16 cellular contexts compared by ENCODE assay signal in genomic region chr20:8874437-8874836, GRCh38.
DNase-seq lines count a peak whose midpoint lies in the region; ATAC-seq, FAIRE-seq and TF ChIP-seq lines count a peak whose summit lies in the region.
"Had no signal": no experiment of that assay in that cellular context is flagged by ENCODE, and none has a peak within 500 bp of the region (broad histone marks: within the 10 kb centered on the region; RNA-seq: fewer than 3 reads in every experiment).

No MANE protein-coding gene starts in this region.

- no peaks in the 10 kb centered on the region for H3K36me3 Mint-ChIP-seq in astrocyte (ENCODE audit: low read depth, unreplicated experiment)

- H3K27me3 Mint-ChIP-seq in astrocyte (ENCODE audit: low read depth, unreplicated experiment): peaks cover 5% of the 10 kb centered on the region
- H3K27me3 Mint-ChIP-seq: CD8-positive, alpha-beta memory T cell had no signal

- no peak overlapping the region for H2BK20ac ChIP-seq in IMR-90 (ENCODE audit: low read depth, low read length)

- no peaks in the 10 kb centered on the region for H3K27me3 ChIP-seq in IMR-90 (ENCODE audit: control insufficient read depth, insufficient read depth, low read length)
- H3K27me3 ChIP-seq in astrocyte (ENCODE audit: insufficient read depth, low read length): no peaks in the 10 kb centered on the region
- H3K27me3 ChIP-seq: BLaER1 had no signal

- H3K27ac ChIP-seq in A549: peak overlapping the region; percentile 11 to 24; a peak in 1 of 6 replicates
- no peak overlapping the region for H3K27ac ChIP-seq in IMR-90 (ENCODE audit: insufficient read depth, low read length)
- no peak overlapping the region for H3K27ac ChIP-seq in astrocyte (ENCODE audit: low read depth, low read length)
- H3K27ac ChIP-seq: BLaER1 had no signal

- H3K27ac Mint-ChIP-seq in astrocyte (ENCODE audit: unreplicated experiment): no peak overlapping the region
- H3K27ac Mint-ChIP-seq: CD8-positive, alpha-beta memory T cell; HFFc6 had no signal

- H3K18ac ChIP-seq in IMR-90 (ENCODE audit: low read depth, low read length): no peak overlapping the region

- H3K36me3 ChIP-seq in IMR-90 (ENCODE audit: control insufficient read depth, insufficient read depth, low read length): no peaks in the 10 kb centered on the region
- no peaks in the 10 kb centered on the region for H3K36me3 ChIP-seq in astrocyte (ENCODE audit: insufficient read depth, low read length)
- H3K36me3 ChIP-seq: BLaER1 had no signal

- TF ChIP-seq RAD21 in A549 (conservative IDR thresholded peaks at IDR 0.05 in 1 of 2, IDR thresholded peaks at IDR 0.05 in 1 of 2) (no peak), IMR-90 (IDR thresholded peaks at IDR 0.05; ENCODE audit: low read length) (no peak)

- no peak overlapping the region for H3K23ac ChIP-seq in IMR-90 (ENCODE audit: low read depth, low read length)

- H3K4me1 Mint-ChIP-seq in astrocyte (ENCODE audit: low read depth, unreplicated experiment): no peaks in the 10 kb centered on the region
- H3K4me1 Mint-ChIP-seq: CD8-positive, alpha-beta memory T cell had no signal

- no peak overlapping the region for H3K4me2 ChIP-seq in A549
- no peak overlapping the region for H3K4me2 ChIP-seq in IMR-90 (ENCODE audit: low read depth, low read length)
- no peak overlapping the region for H3K4me2 ChIP-seq in astrocyte (ENCODE audit: low read length)
- H3K4me2 ChIP-seq: BLaER1 had no signal

- H3K4ac ChIP-seq in IMR-90 (ENCODE audit: low read depth, low read length): no peak overlapping the region

- no peak for TF ChIP-seq EP300 in A549 (IDR thresholded peaks at IDR 0.05)

- H3K9me3 Mint-ChIP-seq in astrocyte (ENCODE audit: unreplicated experiment): no peaks in the 10 kb centered on the region
- H3K9me3 Mint-ChIP-seq: CD8-positive, alpha-beta memory T cell; HFFc6 had no signal

- H3K4me1 ChIP-seq in A549: peaks cover 19% of the 10 kb centered on the region
- H3K4me1 ChIP-seq in IMR-90 (ENCODE audit: control insufficient read depth, insufficient read depth, low read length): no peaks in the 10 kb centered on the region
- no peaks in the 10 kb centered on the region for H3K4me1 ChIP-seq in astrocyte (ENCODE audit: insufficient read depth, low read length)
- H3K4me1 ChIP-seq: BLaER1 had no signal

- no peak overlapping the region for H4K5ac ChIP-seq in IMR-90 (ENCODE audit: low read depth, low read length)

- no peak overlapping the region for H2AK5ac ChIP-seq in IMR-90 (ENCODE audit: low read depth, low read length)

- intact Hi-C loops in IMR-90 (cut with micrococcal nuclease): no loop called here

- ATAC-seq in A549 (no peak), IMR-90 (ENCODE audit: low read depth) (no peak)

- H3K14ac ChIP-seq in IMR-90 (replicated peaks; ENCODE audit: low read depth, low read length): no peak overlapping the region

- H3K4me3 ChIP-seq in A549: no peak overlapping the region
- no peak overlapping the region for H3K4me3 ChIP-seq in IMR-90 (ENCODE audit: insufficient read depth, low read depth, low read length)
- H3K4me3 ChIP-seq in astrocyte (ENCODE audit: insufficient read depth, low read depth, low read length): no peak overlapping the region
- H3K4me3 ChIP-seq: BLaER1 had no signal

- no TSS peak for BruUV-seq in IMR-90 (replicated peaks; lab: Mats Ljungman, UMichigan)

- in situ Hi-C loops in IMR-90 (cut with MboI; ENCODE audit: low sequenced_read_pairs): no loop called here

- H3K56ac ChIP-seq in IMR-90 (ENCODE audit: extremely low read depth, insufficient read depth, low read length): no peak overlapping the region

- peak; percentile 72 for FAIRE-seq in A549 (lab: Jason Lieb, UNC)
- FAIRE-seq in astrocyte (lab: Jason Lieb, UNC): peak; percentile 47
- peak; percentile 81 for FAIRE-seq in islet of Langerhans (lab: Jason Lieb, UNC)
- FAIRE-seq: HTR-8/SVneo had no signal

- H2AK9ac ChIP-seq in IMR-90 (replicated peaks; ENCODE audit: low read depth, low read length, poor library complexity): no peak overlapping the region

- WGBS in A549 (ENCODE audit: missing lambda C conversion rate): 40% methylated on average over 1 of the region's 1 CpG
- WGBS in IMR-90 (ENCODE audit: extremely low coverage in 2 of 2, insufficient read length in 1 of 2), 2 experiments: no CpG with 5 or more reads among the region's 1 CpG

- H2AFZ ChIP-seq in IMR-90 (replicated peaks; ENCODE audit: low read length, poor library complexity): no peak overlapping the region
- H2AFZ ChIP-seq in astrocyte (ENCODE audit: low read depth, low read length): no peak overlapping the region

- no peak overlapping the region for H4K91ac ChIP-seq in IMR-90 (ENCODE audit: insufficient read depth, low read depth, low read length)

- no peak overlapping the region for H3K4me3 Mint-ChIP-seq in astrocyte (ENCODE audit: unreplicated experiment)
- H3K4me3 Mint-ChIP-seq: CD8-positive, alpha-beta memory T cell; HFFc6 had no signal

- TF ChIP-seq CTCF in A549 (IDR thresholded peaks at IDR 0.05): no peak
- no peak for TF ChIP-seq CTCF in IMR-90 (conservative IDR thresholded peaks at IDR 0.05; ENCODE audit: low read depth, low read length)
- no peak for TF ChIP-seq CTCF in astrocyte (IDR thresholded peaks at IDR 0.05; ENCODE audit: insufficient read depth, low read depth, low read length)
- TF ChIP-seq CTCF in GM10266 (IDR thresholded peaks at IDR 0.05; ENCODE audit: control insufficient read depth, insufficient read depth, low read depth, missing control alignments): no peak

- CTCF ChIA-PET in A549 (lab: Yijun Ruan, JAX) (interaction anchor here (0.9 kb wide), 1 partner anchor 21 kb away, joined by 3 read pairs; no protein-coding TSS in a partner anchor), IMR-90 (lab: Yijun Ruan, JAX) (no interaction called here)

- H4K8ac ChIP-seq in IMR-90 (ENCODE audit: low read depth in 2 of 2, low read length in 2 of 2): no peak overlapping the region

- no peaks in the 10 kb centered on the region; the same call in 1 of the 2 replicates for H3K9me1 ChIP-seq in IMR-90 (ENCODE audit: insufficient read depth, low read length)

- H2BK120ac ChIP-seq in IMR-90 (ENCODE audit: low read depth, low read length): no peak overlapping the region

- no peaks in the 10 kb centered on the region for H3K79me2 ChIP-seq in astrocyte (ENCODE audit: insufficient read depth, low read length)

- POLR2A ChIA-PET in A549 (lab: Yijun Ruan, JAX) (no interaction called here), IMR-90 (lab: Charles Lee; ENCODE audit: unreplicated experiment) (no interaction called here)

- H3K9me3 ChIP-seq in A549 (no peaks in the 10 kb centered on the region), IMR-90 (ENCODE audit: control insufficient read depth, insufficient read depth, low read length) (no peaks in the 10 kb centered on the region), astrocyte (ENCODE audit: insufficient read depth, low read depth, low read length) (no peaks in the 10 kb centered on the region)
- H3K9me3 ChIP-seq: BLaER1, Caco-2 had no signal

- no peak overlapping the region for H2BK5ac ChIP-seq in IMR-90 (ENCODE audit: low read depth, low read length, poor library complexity, severe bottlenecking)

- TF ChIP-seq POLR2A in A549 (IDR thresholded peaks at IDR 0.05; ENCODE audit: low read length) (no peak), IMR-90 (IDR thresholded peaks at IDR 0.05; ENCODE audit: low read depth, low read length) (no peak)

- H3K9ac ChIP-seq in IMR-90 (ENCODE audit: low read depth, low read length) (no peak overlapping the region), astrocyte (ENCODE audit: low read length) (no peak overlapping the region)
- H3K9ac ChIP-seq: BLaER1 had no signal

- H2BK15ac ChIP-seq in IMR-90 (ENCODE audit: low read depth, low read length): no peak overlapping the region

- dilution Hi-C loops in IMR-90 (cut with HindIII; ENCODE audit: low sequenced_read_pairs, unreplicated experiment): no loop called here

- no peaks in the 10 kb centered on the region for H3K79me1 ChIP-seq in IMR-90 (ENCODE audit: low read depth in 1 of 2, low read length in 2 of 2)

- DNase-seq in A549 (ENCODE audit: low read depth in 1 of 2, low spot score in 1 of 2) (no peak), IMR-90 (no peak), astrocyte (ENCODE audit: low read depth) (no peak), A172 (ENCODE audit: low spot score) (no peak), NCI-H2171 treated with DMSO at 0.1 percent for 48 hours (lab: John Stamatoyannopoulos, UW) (no peak), GM10266 (ENCODE audit: extremely low spot score) (no peak)
- DNase-seq: AML-193; Caco-2; CD8-positive, alpha-beta memory T cell; DMS53; GF-D8; HCEC 1CT; HFFc6 had no signal

- no peaks in the 10 kb centered on the region for H4K20me1 ChIP-seq in IMR-90 (ENCODE audit: insufficient read depth, low read length)
- no peaks in the 10 kb centered on the region for H4K20me1 ChIP-seq in astrocyte (ENCODE audit: insufficient read depth, low read length)
- H4K20me1 ChIP-seq: BLaER1 had no signal

TF ChIP-seq in A549, 52 proteins besides CTCF, POLR2A, EP300 and RAD21:
- TF ChIP-seq CHD4 (IDR thresholded peaks at IDR 0.05; ENCODE audit: borderline replicate concordance) (no peak), E2F6 (IDR thresholded peaks at IDR 0.05; ENCODE audit: borderline replicate concordance, low read depth) (no peak), MAFK (IDR thresholded peaks at IDR 0.05; ENCODE audit: partially characterized antibody) (peak; percentile 99), TFCP2L1 (CRISPR knock-in tag; IDR thresholded peaks at IDR 0.05) (no peak), NFE2L2 (conservative IDR thresholded peaks at IDR 0.05; ENCODE audit: low read length) (peak; percentile 98), HOXB13 (CRISPR knock-in tag; IDR thresholded peaks at IDR 0.05; ENCODE audit: low read depth) (no peak)

TF ChIP-seq in IMR-90, 13 proteins besides CTCF, POLR2A, EP300 and RAD21:
- TF ChIP-seq FOS (IDR thresholded peaks at IDR 0.05; ENCODE audit: low read depth, low read length) (no peak), NFE2L2 (IDR thresholded peaks at IDR 0.05; ENCODE audit: low read depth, low read length) (peak; percentile 98), ELK1 (IDR thresholded peaks at IDR 0.05; ENCODE audit: borderline replicate concordance, low read depth, low read length) (no peak), MAZ (IDR thresholded peaks at IDR 0.05; ENCODE audit: borderline replicate concordance, low read depth, low read length) (no peak), RFX5 (IDR thresholded peaks at IDR 0.05; ENCODE audit: low read depth, low read length) (no peak), MAFK (IDR thresholded peaks at IDR 0.05; ENCODE audit: low read depth, low read length) (peak; percentile 97), RCOR1 (IDR thresholded peaks at IDR 0.05; ENCODE audit: insufficient replicate concordance, low read length) (no peak)
TF ChIP-seq in IMR-90: peak in this region for 2.

Comparison
In these comparisons a context has a peak if more than half of its experiments do, and no peak if none do; other contexts are left out.
1. H3K27ac ChIP-seq: peak in A549 (2 of 2); none in IMR-90 (single experiment) and astrocyte (single experiment).